Comparison of ENCODE assay signal across 2 cellular contexts in genomic region chr18:995641-996040, GRCh38.
TF ChIP-seq lines count a peak whose summit lies in the region.

No MANE protein-coding gene starts in this region.

TF ChIP-seq in K562, 482 proteins besides CTCF, POLR2A, EP300 and RAD21:
- no peak for TF ChIP-seq ZNF740 (CRISPR knock-in tag; IDR thresholded peaks at IDR 0.05)
- 0 out of 4 replicates have a peak, but pooled peaks of 1 of the 2 experiments have one; percentile 21 for TF ChIP-seq ZNF740 (tag; IDR thresholded peaks at IDR 0.05)
- no peak for TF ChIP-seq CTCFL (IDR thresholded peaks at IDR 0.05; ENCODE audit: borderline replicate concordance, insufficient read depth, low read depth, low read length, poor library complexity, severe bottlenecking)
- no peak for TF ChIP-seq THRB (CRISPR knock-in tag; conservative IDR thresholded peaks at IDR 0.05)
- no peak for TF ChIP-seq EZH2 (IDR thresholded peaks at IDR 0.05; ENCODE audit: borderline replicate concordance, low read depth, low read length)
- no peak for TF ChIP-seq CLOCK (CRISPR knock-in tag; IDR thresholded peaks at IDR 0.05; ENCODE audit: borderline replicate concordance)
- TF ChIP-seq ZNF717 (CRISPR knock-in tag; IDR thresholded peaks at IDR 0.05) = no peak
- no peak for TF ChIP-seq CBFA2T3 (IDR thresholded peaks at IDR 0.05)
- no peak for TF ChIP-seq ETV6 (IDR thresholded peaks at IDR 0.05; ENCODE audit: borderline replicate concordance in 1 of 2, low read depth in 2 of 2, low read length in 1 of 2)
- TF ChIP-seq ETV6 (CRISPR knock-in tag; IDR thresholded peaks at IDR 0.05; ENCODE audit: borderline replicate concordance) = no peak
- TF ChIP-seq GABPB1 (CRISPR knock-in tag; IDR thresholded peaks at IDR 0.05) = no peak
- TF ChIP-seq ZNF121 (CRISPR knock-in tag; conservative IDR thresholded peaks at IDR 0.05) = no peak
- TF ChIP-seq CBFB (CRISPR knock-in tag; IDR thresholded peaks at IDR 0.05) = no peak
- peak; percentile 41; the same call in 1 of the 2 replicates for TF ChIP-seq ATF3 (IDR thresholded peaks at IDR 0.05)
- no peak for TF ChIP-seq ATF3 (CRISPR knock-in tag; conservative IDR thresholded peaks at IDR 0.05)
- no peak for TF ChIP-seq DDX20 (tag; IDR thresholded peaks at IDR 0.05; ENCODE audit: low read depth)
- no peak for TF ChIP-seq RBBP5 (IDR thresholded peaks at IDR 0.05; ENCODE audit: borderline replicate concordance, insufficient read depth, low read length, poor library complexity, severe bottlenecking)
- TF ChIP-seq FOXJ2 (tag; IDR thresholded peaks at IDR 0.05) = no peak

TF ChIP-seq in GM23338, 12 proteins besides CTCF, POLR2A, EP300 and RAD21 (continued from another document):
- no peak for TF ChIP-seq REST (IDR thresholded peaks at IDR 0.05; ENCODE audit: unreplicated experiment)
- TF ChIP-seq ZNF462 (CRISPR knock-in tag; IDR thresholded peaks at IDR 0.05) = no peak
- no peak for TF ChIP-seq ETS1 (IDR thresholded peaks at IDR 0.05)
- no peak for TF ChIP-seq POLR2AphosphoS5 (IDR thresholded peaks at IDR 0.05; ENCODE audit: low read depth)
